6 cellular contexts compared by ENCODE assay signal in the genomic region with DNA sequence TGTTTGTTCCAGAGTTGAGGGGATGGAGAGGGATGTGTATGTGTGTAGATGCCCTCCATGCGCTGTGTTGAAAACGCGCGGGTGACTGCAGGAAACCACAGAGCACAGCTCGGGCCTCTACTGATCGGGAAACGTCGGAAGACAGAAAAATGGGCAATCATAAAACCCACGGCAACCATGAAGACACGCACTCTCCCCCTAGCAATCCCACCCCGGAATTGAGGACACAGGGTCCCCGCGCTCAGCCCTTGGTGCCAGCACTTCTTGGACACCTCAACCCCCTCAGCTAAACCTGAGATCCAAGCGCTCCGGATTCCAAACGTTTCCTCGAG. TPM values are rescaled to one million over a fixed set of nuclear protein-coding genes. Genes with fewer than 3 reads are reported as not detected.
DNase-seq lines count a peak whose midpoint lies in the region; ATAC-seq and TF ChIP-seq lines count a peak whose summit lies in the region.

No MANE protein-coding gene starts in this region.

- DNase-seq in NCI-H2029 treated with DMSO at 0.1 percent for 48 hours (lab: John Stamatoyannopoulos, UW) (peak; percentile 66), NCI-H2029 (lab: John Stamatoyannopoulos, UW) (no peak), WERI-Rb-1 (no peak), left colon (no peak)

- peak overlapping the region; percentile 88 for H3K27ac ChIP-seq in WERI-Rb-1

- H3K27me3 ChIP-seq in WERI-Rb-1 (ENCODE audit: insufficient read depth, low read depth, severe bottlenecking), result no peaks in the 10 kb centered on the region

- H3K36me3 ChIP-seq in WERI-Rb-1, result peaks cover 58% of the 10 kb centered on the region

- intact Hi-C loops in left colon (cut with DNase I, micrococcal nuclease), result no loop called here

- TF ChIP-seq CTCF in WERI-Rb-1 (IDR thresholded peaks at IDR 0.05; ENCODE audit: low read depth, low read length), result no peak

- peak overlapping the region; percentile 93 for H3K4me3 ChIP-seq in WERI-Rb-1 (ENCODE audit: low read depth, low read length)

- peak; percentile 27 for ATAC-seq in left colon
- no peak for ATAC-seq in GM21526 (IDR thresholded peaks at IDR 0.05; ENCODE audit: low FRiP score, unreplicated experiment)
- ATAC-seq in HG03159 (IDR thresholded peaks at IDR 0.05; ENCODE audit: unreplicated experiment), result no peak

- H3K9me3 ChIP-seq in WERI-Rb-1 (ENCODE audit: severe bottlenecking), result no peaks in the 10 kb centered on the region

RNA-seq across cellular contexts. Expression of gene UQCC3, which starts 0.2 kb away (rescaled TPM):
- 10 to 100 TPM; 13.2 to 13.3 TPM for total RNA-seq in left colon

RNA-seq across cellular contexts. Expression of gene LBHD1, which starts 0.8 kb away (rescaled TPM):
- total RNA-seq in left colon, result 10 to 100 TPM in 1 of 2 donors, 1 to 10 TPM in 1; 6.5 to 12.8 TPM

RNA-seq across cellular contexts. Expression of gene CSKMT, which starts 6.1 kb away (rescaled TPM):
- 10 to 100 TPM; 14.0 to 15.1 TPM for total RNA-seq in left colon

RNA-seq across cellular contexts. Expression of gene C11orf98, which starts 6.2 kb away (rescaled TPM):
- 10 to 100 TPM; 53.9 to 65.0 TPM for total RNA-seq in left colon

RNA-seq across cellular contexts. Expression of gene UBXN1, which starts 7.6 kb away (rescaled TPM):
- total RNA-seq in left colon, result 10 to 100 TPM; 66.9 to 88.9 TPM
